ENCODE assay signal across 24 cellular contexts in genomic region chr3:194167873-194168272, GRCh38. TPM values are rescaled to one million over a fixed set of nuclear protein-coding genes. Genes with fewer than 3 reads are reported as not detected.
DNase-seq lines count a peak whose midpoint lies in the region; ATAC-seq, FAIRE-seq and TF ChIP-seq lines count a peak whose summit lies in the region.
"Had no signal": no experiment of that assay in that cellular context is flagged by ENCODE, and none has a peak within 500 bp of the region (broad histone marks: within the 10 kb centered on the region; RNA-seq: fewer than 3 reads in every experiment).

No MANE protein-coding gene starts in this region.

- 26% methylated on average over 3 of the region's 3 CpGs for WGBS in right lobe of liver (ENCODE audit: insufficient coverage, low coverage, low lambda C conversion rate, missing lambda C conversion rate)
- WGBS in HepG2 (ENCODE audit: low lambda C conversion rate) = 63% methylated on average over 3 of the region's 3 CpGs
- 40 to 60% methylated on average over 1 to 2 of the region's 3 CpGs for WGBS in mesodermal cell (ENCODE audit: insufficient coverage in 2 of 2), 2 experiments

- CTCF ChIA-PET in HepG2 (lab: Yijun Ruan, JAX; ENCODE audit: low intra/inter-chr PET ratio, low total read pairs) = no interaction called here

- TF ChIP-seq RAD21 in HepG2 (CRISPR knock-in tag; IDR thresholded peaks at IDR 0.05) = no peak

- H3K4me1 Mint-ChIP-seq in osteocyte (ENCODE audit: unreplicated experiment) = peaks cover 17% of the 10 kb centered on the region
- H3K4me1 Mint-ChIP-seq: CD4-positive, alpha-beta memory T cell had no signal

- H3K27ac ChIP-seq in right lobe of liver (peak overlapping the region in 1 of 3 donors; percentile 3), HepG2 (ENCODE audit: extremely low read length, insufficient read depth, low read length) (no peak overlapping the region), mesodermal cell (ENCODE audit: low read depth, low read length, severe bottlenecking) (peak overlapping the region; percentile 13), upper lobe of right lung (no peak overlapping the region)
- H3K27ac ChIP-seq: colonic mucosa, heart left ventricle, PC-9, stomach, tibial artery had no signal

- TF ChIP-seq POLR2A in right lobe of liver (IDR thresholded peaks at IDR 0.05) (no peak), HepG2 (IDR thresholded peaks at IDR 0.05; ENCODE audit: insufficient read depth in 1 of 2, low read depth in 2 of 2, low read length in 2 of 2) (no peak)

- DNase-seq in right lobe of liver = no peak
- DNase-seq in HepG2 (ENCODE audit: low spot score) = no peak
- DNase-seq in SKM-1 (lab: John Stamatoyannopoulos, UW; ENCODE audit: unreplicated experiment) = peak; percentile 23
- no peak for DNase-seq in upper lobe of right lung
- no peak for DNase-seq in NCI-H526 treated with DMSO at 0.1 percent for 48 hours (lab: John Stamatoyannopoulos, UW)
- no peak for DNase-seq in foreskin fibroblast
- no peak for DNase-seq in osteocyte (ENCODE audit: extremely low spot score, unreplicated experiment)
- DNase-seq: activated CD8-positive, alpha-beta T cell treated with anti-CD3 and anti-CD28 coated beads, Interleukin-2, amount 10 ng/mL, durations not matched to agents 7 days and 5 days; activated T-cell treated with anti-CD3 and anti-CD28 coated beads for 4 hours; aorta; CD4-positive, alpha-beta memory T cell; colonic mucosa; effector CD8-positive, alpha-beta T cell; HCEC 1CT; heart left ventricle; mammary epithelial cell; PC-9; stomach; T-helper 1 cell; tibial artery had no signal

- H3K36me3 ChIP-seq in right lobe of liver = no peaks in the 10 kb centered on the region
- H3K36me3 ChIP-seq in HepG2 (replicated peaks in 1 of 2; ENCODE audit: control insufficient read depth in 1 of 2, insufficient read depth in 2 of 2, low read length in 2 of 2) = no peaks in the 10 kb centered on the region
- no peaks in the 10 kb centered on the region for H3K36me3 ChIP-seq in mesodermal cell (ENCODE audit: control insufficient read depth, insufficient read depth, low read length)
- no peaks in the 10 kb centered on the region for H3K36me3 ChIP-seq in upper lobe of right lung
- H3K36me3 ChIP-seq: colonic mucosa, heart left ventricle, stomach, tibial artery had no signal

- H3K4me3 ChIP-seq in right lobe of liver (no peak overlapping the region), HepG2 (replicated peaks in 1 of 3; ENCODE audit: insufficient read depth in 1 of 3, low read depth in 2 of 3, low read length in 3 of 3) (no peak overlapping the region), mesodermal cell (ENCODE audit: extremely low read depth, insufficient read depth, low read length, poor library complexity, severe bottlenecking) (no peak overlapping the region), upper lobe of right lung (no peak overlapping the region), foreskin fibroblast (ENCODE audit: low read depth in 1 of 2, low read length in 2 of 2) (no peak overlapping the region)
- H3K4me3 ChIP-seq: colonic mucosa, GM12878, heart left ventricle, PC-9, stomach, tibial artery had no signal

- FAIRE-seq in HepG2 (lab: Jason Lieb, UNC) = no peak
- FAIRE-seq: GM12878 had no signal

- H3K4me1 ChIP-seq in right lobe of liver (peaks cover 0 to 11% (median 2%) of the 10 kb centered on the region in 4 donors), HepG2 (ENCODE audit: insufficient read depth, low read length) (peaks cover 48% of the 10 kb centered on the region), mesodermal cell (ENCODE audit: control insufficient read depth, insufficient read depth, low read length, poor library complexity, severe bottlenecking) (peaks cover 23% of the 10 kb centered on the region), upper lobe of right lung (peaks cover 18% of the 10 kb centered on the region)
- H3K4me1 ChIP-seq: colonic mucosa had no signal

- H4K20me1 ChIP-seq in HepG2 (ENCODE audit: insufficient read depth, low read length) = no peaks in the 10 kb centered on the region

- no peak overlapping the region for H3K27ac Mint-ChIP-seq in osteocyte (ENCODE audit: unreplicated experiment)
- H3K27ac Mint-ChIP-seq: activated CD8-positive, alpha-beta T cell treated with anti-CD3 and anti-CD28 coated beads, Interleukin-2, amount 10 ng/mL, durations not matched to agents 7 days and 5 days; activated naive CD4-positive, alpha-beta T cell treated with anti-CD3 and anti-CD28 coated beads, Interleukin-2, amount 50 U/mL, for 72 hours; CD4-positive, alpha-beta memory T cell had no signal

- ATAC-seq in right lobe of liver (peak in 3 of 4 donors; percentile 11 to 39 (median 12)), HepG2 (no peak), upper lobe of right lung (peak; percentile 73)
- ATAC-seq: activated CD8-positive, alpha-beta T cell treated with anti-CD3 and anti-CD28 coated beads, Interleukin-2, amount 10 ng/mL, durations not matched to agents 7 days and 5 days; activated naive CD4-positive, alpha-beta T cell treated with anti-CD3 and anti-CD28 coated beads, Interleukin-2, amount 50 U/mL, for 72 hours; GM12878; heart left ventricle; Right ventricle myocardium inferior had no signal

- no peak for TF ChIP-seq EP300 in HepG2 (IDR thresholded peaks at IDR 0.05; ENCODE audit: low read depth in 2 of 2, low read length in 2 of 2)
- TF ChIP-seq EP300 in HepG2 (CRISPR knock-in tag; IDR thresholded peaks at IDR 0.05; ENCODE audit: borderline replicate concordance) = no peak

- TF ChIP-seq CTCF in right lobe of liver (IDR thresholded peaks at IDR 0.05) (no peak), HepG2 (CRISPR knock-in tag; IDR thresholded peaks at IDR 0.05) (no peak), upper lobe of right lung (IDR thresholded peaks at IDR 0.05) (no peak), foreskin fibroblast (IDR thresholded peaks at IDR 0.05; ENCODE audit: low read depth, low read length) (no peak), osteocyte (IDR thresholded peaks at IDR 0.05) (no peak)

- no peaks in the 10 kb centered on the region for H3K9me3 Mint-ChIP-seq in osteocyte (ENCODE audit: unreplicated experiment)
- H3K9me3 Mint-ChIP-seq: activated naive CD4-positive, alpha-beta T cell treated with anti-CD3 and anti-CD28 coated beads, Interleukin-2, amount 50 U/mL, for 72 hours had no signal

- POLR2A ChIA-PET in HepG2 (lab: Yijun Ruan, JAX) = no interaction called here

- no peak overlapping the region for H3K9ac ChIP-seq in HepG2 (ENCODE audit: insufficient read depth, low read depth, low read length)

- intact Hi-C loops in right lobe of liver (cut with DNase I) = loop anchor here in 1 of 2 donors (10.0 kb wide), 1 partner anchor 147 kb away; no protein-coding TSS in a partner anchor
- intact Hi-C loops in HepG2 (cut with micrococcal nuclease; ENCODE audit: unreplicated experiment) = no loop called here
- intact Hi-C loops in upper lobe of right lung (cut with DNase I) = no loop called here

- in situ Hi-C loops in HepG2 (cut with HindIII; ENCODE audit: extremely low pct_ligation_motif_present, low pct_unique_long_range_greater_than_20kb) = loop anchor here (10.0 kb wide), 1 partner anchor 147 kb away; no protein-coding TSS in a partner anchor

- H3K27me3 ChIP-seq in right lobe of liver = no peaks in the 10 kb centered on the region
- peaks cover 0 to 25% of the 10 kb centered on the region in 2 experiments; a peak in 2 of 5 replicates for H3K27me3 ChIP-seq in HepG2 (ENCODE audit: control insufficient read depth in 1 of 2, insufficient read depth in 2 of 2, low read length in 2 of 2)
- no peaks in the 10 kb centered on the region for H3K27me3 ChIP-seq in upper lobe of right lung
- H3K27me3 ChIP-seq: colonic mucosa, stomach had no signal

- H3K9me3 ChIP-seq in right lobe of liver = no peaks in the 10 kb centered on the region
- no peaks in the 10 kb centered on the region for H3K9me3 ChIP-seq in HepG2 (ENCODE audit: low read length)
- H3K9me3 ChIP-seq in mesodermal cell (ENCODE audit: control insufficient read depth, low read length) = no peaks in the 10 kb centered on the region
- H3K9me3 ChIP-seq in upper lobe of right lung = no peaks in the 10 kb centered on the region
- H3K9me3 ChIP-seq: colonic mucosa, heart left ventricle, stomach, tibial artery had no signal

- H3K4me3 Mint-ChIP-seq in osteocyte (ENCODE audit: unreplicated experiment) = no peak overlapping the region
- H3K4me3 Mint-ChIP-seq: activated CD8-positive, alpha-beta T cell treated with anti-CD3 and anti-CD28 coated beads, Interleukin-2, amount 10 ng/mL, durations not matched to agents 7 days and 5 days; CD4-positive, alpha-beta memory T cell had no signal

- no peaks in the 10 kb centered on the region for H3K36me3 Mint-ChIP-seq in osteocyte (ENCODE audit: unreplicated experiment)
- H3K36me3 Mint-ChIP-seq: activated naive CD4-positive, alpha-beta T cell treated with anti-CD3 and anti-CD28 coated beads, Interleukin-2, amount 50 U/mL, for 72 hours; CD4-positive, alpha-beta memory T cell had no signal

- no TSS peak for BruUV-seq in HepG2 (replicated peaks; lab: Mats Ljungman, UMichigan)

- no peak overlapping the region for H3K4me2 ChIP-seq in HepG2 (ENCODE audit: low read depth, low read length)
- H3K4me2 ChIP-seq: PC-9 had no signal

- H3K79me2 ChIP-seq in HepG2 (ENCODE audit: insufficient read depth, low read length) = no peaks in the 10 kb centered on the region

- peaks cover 84% of the 10 kb centered on the region for H3K27me3 Mint-ChIP-seq in osteocyte (ENCODE audit: unreplicated experiment)

- no peak overlapping the region for H2AFZ ChIP-seq in HepG2 (ENCODE audit: low read length)
- H2AFZ ChIP-seq: PC-9 had no signal

RNA-seq across cellular contexts. Expression of gene HES1, which starts 31.9 kb away (rescaled TPM):
- 10 to 100 TPM; 12.9 to 40.3 (median 23.4) TPM for total RNA-seq in right lobe of liver
- total RNA-seq in HepG2 (2016; rRNA removed; fragmentation: Illumina TruSeq; extraction: Trizol) = 15.0 and 19.8 TPM in 2 replicates
- total RNA-seq in HepG2 (2016; cell fraction: cytosol; rRNA removed; fragmentation: Illumina TruSeq; extraction: Trizol; ENCODE audit: low read depth) = 16.2 and 16.8 TPM in 2 replicates
- 14.9 and 18.9 TPM in 2 replicates for total RNA-seq in HepG2 (2016; cell fraction: insoluble cytoplasmic fraction; rRNA removed; fragmentation: Illumina TruSeq; extraction: Trizol)
- 17.2 and 18.1 TPM in 2 replicates for total RNA-seq in HepG2 (2016; cell fraction: membrane; rRNA removed; fragmentation: Illumina TruSeq; extraction: Trizol)
- total RNA-seq in HepG2 (2016; cell fraction: nucleus; rRNA removed; fragmentation: Illumina TruSeq; extraction: Trizol) = 20.8 and 25.5 TPM in 2 replicates
- 15.4 and 16.6 TPM in 2 replicates for polyA plus RNA-seq in HepG2 (2011; rRNA removed)
- polyA plus RNA-seq in HepG2 (2011; cell fraction: cytosol; rRNA removed) = 13.8 and 15.8 TPM in 2 replicates
- 27.8 and 33.4 TPM in 2 replicates for polyA plus RNA-seq in HepG2 (2011; cell fraction: nucleus; rRNA removed)
- polyA plus RNA-seq in HepG2 (2012) = 20.4 and 25.8 TPM in 2 replicates
- 3.5 and 4.3 TPM in 2 replicates for polyA plus RNA-seq in HepG2 (2016; cell fraction: cytosol; fragmentation: Illumina TruSeq; extraction: Trizol; ENCODE audit: low read depth)
- polyA plus RNA-seq in HepG2 (2016; cell fraction: insoluble cytoplasmic fraction; fragmentation: Illumina TruSeq; extraction: Trizol; ENCODE audit: low read depth) = 14.5 and 15.2 TPM in 2 replicates
- 4.3 and 4.5 TPM in 2 replicates for polyA plus RNA-seq in HepG2 (2016; cell fraction: membrane; fragmentation: Illumina TruSeq; extraction: Trizol; ENCODE audit: low read depth)
- polyA plus RNA-seq in HepG2 (2016; cell fraction: nucleus; fragmentation: Illumina TruSeq; extraction: Trizol; ENCODE audit: insufficient read depth, low read depth) = 31.4 and 34.9 TPM in 2 replicates
- 4.8 and 36.7 TPM in 2 replicates for polyA minus RNA-seq in HepG2 (2011; rRNA and poly(A)+ RNA removed; ENCODE audit: low replicate concordance)
- polyA minus RNA-seq in HepG2 (2011; cell fraction: cytosol; rRNA and poly(A)+ RNA removed) = 37.8 and 44.8 TPM in 2 replicates
- 45.6 and 54.7 TPM in 2 replicates for polyA minus RNA-seq in HepG2 (2011; cell fraction: nucleus; rRNA and poly(A)+ RNA removed)
- 86.7 TPM for polyA plus RNA-seq in mesodermal cell (2013, experiment 1 of 2)
- polyA plus RNA-seq in mesodermal cell (2013, experiment 2 of 2) = 82.3 TPM
- 43.6 TPM for total RNA-seq in upper lobe of right lung
- total RNA-seq in osteocyte = 41.0 and 51.6 TPM in 2 replicates
- total RNA-seq: activated CD8-positive, alpha-beta T cell treated with anti-CD3 and anti-CD28 coated beads, Interleukin-2, amount 10 ng/mL, durations not matched to agents 7 days and 5 days; CD4-positive, alpha-beta memory T cell had no signal
